28 cellular contexts compared by ENCODE assay signal in the genomic region with DNA sequence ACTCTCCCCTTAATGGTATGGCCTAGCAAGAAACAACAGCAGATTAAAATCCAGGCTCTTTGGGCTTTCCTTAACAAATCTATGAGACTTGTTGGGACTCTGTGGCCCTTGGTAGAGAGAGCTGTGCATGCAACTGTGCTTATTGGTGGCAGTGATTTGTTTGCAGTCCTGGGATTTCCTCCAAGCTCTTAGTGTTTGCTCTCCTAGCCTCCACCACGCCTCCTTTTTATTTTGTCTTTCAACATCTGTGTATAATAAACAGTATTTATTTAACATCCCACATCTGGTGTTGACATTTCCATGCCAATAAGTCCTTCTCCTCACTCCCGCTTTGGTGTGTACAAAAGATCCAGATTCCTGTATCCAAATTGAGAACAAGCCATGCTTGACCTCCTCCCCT. TPM values are rescaled to one million over a fixed set of nuclear protein-coding genes. Genes with fewer than 3 reads are reported as not detected.
A peak's percentile ranks its signal among the peaks of the same experiment; 100 is the strongest.
DNase-seq lines count a peak whose midpoint lies in the region; ATAC-seq, FAIRE-seq and TF ChIP-seq lines count a peak whose summit lies in the region.
"Had no signal": no experiment of that assay in that cellular context is flagged by ENCODE, and none has a peak within 500 bp of the region (broad histone marks: within the 10 kb centered on the region; RNA-seq: fewer than 3 reads in every experiment).

No MANE protein-coding gene starts in this region.

- H3K4me1 ChIP-seq in adipocyte (ENCODE audit: control insufficient read depth, insufficient read depth, low read length) (peaks cover 18% of the 10 kb centered on the region), left lung (no peaks in the 10 kb centered on the region)
- H3K4me1 ChIP-seq: Peyer's patch had no signal

- no peak for FAIRE-seq in GM12892 (lab: Jason Lieb, UNC)
- FAIRE-seq: GM12891, HTR-8/SVneo had no signal

- H3K36me3 ChIP-seq in adipocyte (ENCODE audit: control insufficient read depth, insufficient read depth, low read length, severe bottlenecking) (no peaks in the 10 kb centered on the region), left lung (no peaks in the 10 kb centered on the region)
- H3K36me3 ChIP-seq: BLaER1, Peyer's patch had no signal

- H3K27me3 ChIP-seq in adipocyte (replicated peaks; ENCODE audit: control insufficient read depth, insufficient read depth, low read length) (peaks cover 22% of the 10 kb centered on the region), left lung (peaks cover 0 to 6% of the 10 kb centered on the region in 2 donors)
- H3K27me3 ChIP-seq: BLaER1, Peyer's patch had no signal

- no peak overlapping the region for H3K27ac ChIP-seq in left lung
- H3K27ac ChIP-seq: BLaER1, Peyer's patch had no signal

- intact Hi-C loops in left lung (cut with DNase I) = no loop called here

- ATAC-seq in left lung = peak; percentile 49
- no peak for ATAC-seq in HG03432 (IDR thresholded peaks at IDR 0.05; ENCODE audit: unreplicated experiment)

- DNase-seq in AG20443 (ENCODE audit: low spot score) (peak; percentile 5), adipocyte (ENCODE audit: low read depth) (peak; percentile 13), fibroblast of peridontal ligament (ENCODE audit: extremely low read depth) (peak; percentile 1), left lung (no peak), AG08395 (ENCODE audit: low spot score) (no peak), GM12892 (ENCODE audit: insufficient read length) (no peak), LoVo (ENCODE audit: low spot score) (no peak)
- DNase-seq: 8988T; CD4-positive, alpha-beta memory T cell; DMS153; EL; H7; Karpas-422; MM.1S; NCI-H1092 treated with DMSO at 0.1 percent for 48 hours; NCI-H146; NCI-H2081 treated with DMSO at 0.1 percent for 48 hours; NCI-H748 treated with DMSO at 0.1 percent for 48 hours; NK-92 treated with Interleukin-12 subunit alpha and Interleukin-12 subunit beta, amount 100 ng/mL, for 24 hours; Peyer's patch had no signal

- no peak overlapping the region for H3K9ac ChIP-seq in adipocyte (ENCODE audit: low read length)
- H3K9ac ChIP-seq: BLaER1 had no signal

- H3K9me3 ChIP-seq in adipocyte (ENCODE audit: control insufficient read depth, low read length) = no peaks in the 10 kb centered on the region
- no peaks in the 10 kb centered on the region for H3K9me3 ChIP-seq in left lung
- H3K9me3 ChIP-seq: BLaER1, Peyer's patch had no signal

- no peak for TF ChIP-seq CTCF in left lung (IDR thresholded peaks at IDR 0.05)

- TF ChIP-seq POLR2A in GM12892 (IDR thresholded peaks at IDR 0.05; ENCODE audit: low read depth, low read length) = no peak

- no peak overlapping the region for H3K4me3 ChIP-seq in adipocyte (ENCODE audit: low read length)
- H3K4me3 ChIP-seq in left lung = no peak overlapping the region
- H3K4me3 ChIP-seq: BLaER1, Peyer's patch had no signal

RNA-seq across cellular contexts. Expression of gene TNMD, which starts 3.1 kb away (rescaled TPM):
- total RNA-seq in left lung = not detected
- polyA plus RNA-seq in GM12892 (2012; ENCODE audit: missing spikeins) = not detected
- total RNA-seq: CD4-positive, alpha-beta memory T cell; NCI-H460; SK-MEL-5 had no signal
- polyA plus RNA-seq: AG04450; CD4-positive, alpha-beta memory T cell; IgD-negative memory B cell had no signal

RNA-seq across cellular contexts. Expression of gene TSPAN6, which starts 48.8 kb away (rescaled TPM):
- total RNA-seq in left lung = 10 to 100 TPM; 13.2 to 21.0 TPM
- polyA plus RNA-seq in GM12892 (2012; ENCODE audit: missing spikeins) = 0.28 TPM

RNA-seq across cellular contexts. Expression of gene SRPX2, which starts 56.2 kb away (rescaled TPM):
- 10 to 100 TPM; 25.1 to 25.9 TPM for total RNA-seq in left lung
- polyA plus RNA-seq in GM12892 (2012; ENCODE audit: missing spikeins) = not detected
- total RNA-seq: CD4-positive, alpha-beta memory T cell had no signal
- polyA plus RNA-seq: CD4-positive, alpha-beta memory T cell; IgD-negative memory B cell had no signal

Comparison
In these comparisons a context has a peak if more than half of its experiments do, and no peak if none do; other contexts are left out.
1. DNase-seq: peak in AG20443 (single experiment), adipocyte (single experiment) and fibroblast of peridontal ligament (single experiment); none in left lung (0 of 2), AG08395 (single experiment), GM12892 (single experiment) and LoVo (single experiment).